8 cellular contexts compared by ENCODE assay signal in genomic region chr14:59483819-59484610, GRCh38. TPM values are rescaled to one million over a fixed set of nuclear protein-coding genes. Genes with fewer than 3 reads are reported as not detected.
A peak's percentile ranks its signal among the peaks of the same experiment; 100 is the strongest.
DNase-seq lines count a peak whose midpoint lies in the region; FAIRE-seq and TF ChIP-seq lines count a peak whose summit lies in the region.

Gene JKAMP (plus strand): TSS chr14:59484517. CDS start chr14:59484590, 73 bp downstream.
Gene L3HYPDH (minus strand): TSS chr14:59484408. CDS start chr14:59484316, 92 bp downstream.

- CTCF ChIA-PET in activated naive CD4-positive, alpha-beta T cell treated with anti-CD3 and anti-CD28 coated beads for 36 hours (lab: Charles Lee) = interaction anchor here (0.6 to 2.5 kb wide), 6 partner anchors 12 to 93 kb away, joined by 3 to 17 read pairs (median 4); partner anchors contain the start of genes CCDC175 and GPR135

- DNase-seq in HFFc6 (peak; percentile 93), NAMALWA (ENCODE audit: low spot score) (peak; percentile 92), SK-N-DZ (ENCODE audit: low spot score) (peak; percentile 95), frontal cortex (ENCODE audit: low spot score in 2 of 2) (peak; percentile 91 to 94), non-pigmented ciliary epithelial cell (ENCODE audit: low read depth) (peak; percentile 66), superior temporal gyrus (ENCODE audit: extremely low spot score) (peak; percentile 97)
- peak; percentile 98 for DNase-seq in activated naive CD4-positive, alpha-beta T cell treated with anti-CD3 and anti-CD28 coated beads for 36 hours

- H3K4me1 Mint-ChIP-seq in HFFc6 (ENCODE audit: low read depth) = peaks cover 67% of the 10 kb centered on the region
- H3K4me1 Mint-ChIP-seq in activated naive CD4-positive, alpha-beta T cell treated with anti-CD3 and anti-CD28 coated beads for 36 hours (ENCODE audit: low read depth) = peaks cover 49% of the 10 kb centered on the region

- H3K27ac Mint-ChIP-seq in HFFc6 = peak within 1 kb of the TSS; percentile 99
- H3K27ac Mint-ChIP-seq in activated naive CD4-positive, alpha-beta T cell treated with anti-CD3 and anti-CD28 coated beads for 36 hours = peak within 1 kb of the TSS; percentile 83

- peak within 1 kb of the TSS; percentile 70 for H3K4me3 ChIP-seq in GM08714 (ENCODE audit: low read length)

- no peaks in the 10 kb centered on the region for H3K9me3 Mint-ChIP-seq in HFFc6
- H3K9me3 Mint-ChIP-seq in activated naive CD4-positive, alpha-beta T cell treated with anti-CD3 and anti-CD28 coated beads for 36 hours = no peaks in the 10 kb centered on the region

- H3K36me3 Mint-ChIP-seq in HFFc6 (ENCODE audit: low read depth) = peaks cover 31% of the 10 kb centered on the region
- H3K36me3 Mint-ChIP-seq in activated naive CD4-positive, alpha-beta T cell treated with anti-CD3 and anti-CD28 coated beads for 36 hours (ENCODE audit: low read depth) = peaks cover 14% of the 10 kb centered on the region

- peak; percentile 81 for TF ChIP-seq CTCF in HFFc6 (IDR thresholded peaks at IDR 0.05)

- H3K4me3 Mint-ChIP-seq in HFFc6 = peak within 1 kb of the TSS; percentile 98
- H3K4me3 Mint-ChIP-seq in activated naive CD4-positive, alpha-beta T cell treated with anti-CD3 and anti-CD28 coated beads for 36 hours = peak within 1 kb of the TSS; percentile 91

- peaks cover 1% of the 10 kb centered on the region; the same call in 1 of the 2 replicates for H3K27me3 Mint-ChIP-seq in HFFc6 (ENCODE audit: insufficient read depth)
- H3K27me3 Mint-ChIP-seq in activated naive CD4-positive, alpha-beta T cell treated with anti-CD3 and anti-CD28 coated beads for 36 hours (ENCODE audit: low read depth) = no peaks in the 10 kb centered on the region

- no peak for FAIRE-seq in frontal cortex (lab: Jason Lieb, UNC)

- intact Hi-C loops in activated naive CD4-positive, alpha-beta T cell treated with anti-CD3 and anti-CD28 coated beads for 36 hours (cut with micrococcal nuclease) = loop anchor here (1.0 to 10.0 kb wide), 11 partner anchors 20 to 1057 kb away; partner anchors contain the start of genes CCDC175, DAAM1, DACT1 and DHRS7

RNA-seq across cellular contexts. Expression of gene JKAMP, which starts in this region (rescaled TPM):
- total RNA-seq in HFFc6 (2021; fragmentation: NEBNext Ultra II Directional; extraction: Animal tissue kit (Norgen Biotek cat#: 25700)) = 10 to 100 TPM; 54.8 to 71.5 (median 61.9) TPM
- 80.7 and 91.4 TPM in 2 replicates for polyA plus RNA-seq in SK-N-DZ (2014; cell fraction: cytosol; rRNA removed)
- polyA plus RNA-seq in SK-N-DZ (2014; cell fraction: nucleus; rRNA removed) = 76.9 and 96.0 TPM in 2 replicates
- total RNA-seq in activated naive CD4-positive, alpha-beta T cell treated with anti-CD3 and anti-CD28 coated beads for 36 hours = 10 to 100 TPM; 15.2 to 15.6 TPM
- total RNA-seq in frontal cortex = 57.5 TPM

RNA-seq across cellular contexts. Expression of gene L3HYPDH, which starts in this region (rescaled TPM):
- 10 to 100 TPM; 20.6 to 25.7 (median 21.4) TPM for total RNA-seq in HFFc6 (2021; fragmentation: NEBNext Ultra II Directional; extraction: Animal tissue kit (Norgen Biotek cat#: 25700))
- 10.6 and 19.5 TPM in 2 replicates for polyA plus RNA-seq in SK-N-DZ (2014; cell fraction: cytosol; rRNA removed)
- 92.9 and 96.1 TPM in 2 replicates for polyA plus RNA-seq in SK-N-DZ (2014; cell fraction: nucleus; rRNA removed)
- total RNA-seq in activated naive CD4-positive, alpha-beta T cell treated with anti-CD3 and anti-CD28 coated beads for 36 hours = 1 to 10 TPM; 7.0 to 7.6 TPM
- 16.7 TPM for total RNA-seq in frontal cortex

Comparison
In these comparisons a context has a peak if more than half of its experiments do, and no peak if none do; other contexts are left out.
1. Peak in every context shown above with its lines: DNase-seq and H3K4me3 ChIP-seq.